Comparison of ENCODE assay signal across 8 cellular contexts in the genomic region with DNA sequence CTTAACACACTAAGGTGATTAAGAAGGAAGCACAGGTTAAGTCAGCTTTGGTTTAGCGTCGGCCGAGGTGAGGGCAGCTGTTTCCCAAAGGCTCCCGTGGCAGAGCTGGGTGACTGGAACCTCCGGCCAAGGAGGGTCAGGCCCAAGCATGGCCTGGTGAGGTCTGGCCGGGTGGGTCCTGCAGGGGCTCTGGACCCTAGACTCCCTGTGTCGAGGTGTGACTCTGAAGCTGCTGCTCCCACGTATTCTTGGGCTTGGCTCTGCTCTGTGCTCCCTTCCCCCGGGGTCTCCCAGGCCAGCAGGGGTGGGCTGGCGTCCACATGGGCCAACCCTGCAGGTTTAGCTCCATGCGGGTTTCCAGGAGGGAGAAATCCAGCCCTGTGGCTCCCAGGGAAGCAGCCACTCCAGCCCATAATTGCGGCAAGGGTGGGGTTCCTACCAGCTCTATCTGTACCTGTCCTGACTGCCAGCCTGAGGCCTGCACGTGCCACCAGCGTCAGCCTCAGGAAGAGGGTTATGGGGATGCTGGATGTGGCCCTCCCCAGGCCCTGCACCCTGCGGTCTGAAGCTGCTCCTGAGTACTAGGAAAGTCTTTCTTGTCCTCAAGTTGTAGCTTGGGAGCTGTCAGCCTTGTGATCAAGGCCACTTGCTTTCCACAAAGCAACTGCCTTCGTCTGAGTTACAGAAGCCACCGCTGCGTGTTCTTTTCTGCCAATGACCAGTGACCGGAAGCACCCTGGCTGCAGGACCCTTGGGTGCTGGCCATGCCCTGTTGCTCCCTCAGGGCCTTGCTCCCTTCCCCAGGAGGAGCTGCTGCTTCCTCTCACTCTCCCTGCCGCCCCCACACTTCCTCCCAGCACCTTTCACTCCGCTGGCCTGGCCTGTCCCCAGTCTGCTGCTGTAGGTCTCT. TPM values are rescaled to one million over a fixed set of nuclear protein-coding genes. Genes with fewer than 3 reads are reported as not detected.
DNase-seq lines count a peak whose midpoint lies in the region; ATAC-seq, FAIRE-seq and TF ChIP-seq lines count a peak whose summit lies in the region.

No MANE protein-coding gene starts in this region.

- no peak overlapping the region for H3K9ac ChIP-seq in SK-N-MC (ENCODE audit: insufficient read length)

- no peak for DNase-seq in activated T-cell treated with anti-CD3 and anti-CD28 coated beads, Interleukin-2, amount 50 U/mL, for 4 hours
- DNase-seq in activated T-cell treated with anti-CD3 and anti-CD28 coated beads for 4 hours (no peak), SK-N-MC (ENCODE audit: low read depth, low spot score) (no peak), dorsolateral prefrontal cortex (no peak), activated gamma-delta T cell (lab: John Stamatoyannopoulos, UW) (no peak), RCC 7860 (ENCODE audit: low spot score) (no peak)
- DNase-seq in stimulated activated naive CD8-positive, alpha-beta T cell treated with anti-CD3 and anti-CD28 coated beads, Interleukin-15, amount 100 ng/mL, for 72 hours = peak; percentile 42 to 52

- no peaks in the 10 kb centered on the region for H3K9me3 ChIP-seq in SK-N-MC (ENCODE audit: low read depth, low read length)

- no peak overlapping the region for H3K4me3 ChIP-seq in SK-N-MC
- H3K4me3 ChIP-seq in dorsolateral prefrontal cortex = peak overlapping the region in 55 of 59 donors; percentile 18 to 83 (median 71)

- FAIRE-seq in RCC 7860 (lab: Jason Lieb, UNC) = no peak

- peaks cover 66% of the 10 kb centered on the region for H3K4me1 Mint-ChIP-seq in activated T-cell treated with anti-CD3 and anti-CD28 coated beads, Interleukin-2, amount 50 U/mL, for 4 hours (ENCODE audit: low read depth)
- H3K4me1 Mint-ChIP-seq in stimulated activated naive CD8-positive, alpha-beta T cell treated with anti-CD3 and anti-CD28 coated beads, Interleukin-15, amount 100 ng/mL, for 72 hours = peaks cover 85% of the 10 kb centered on the region

- H3K27ac Mint-ChIP-seq in stimulated activated naive CD8-positive, alpha-beta T cell treated with anti-CD3 and anti-CD28 coated beads, Interleukin-15, amount 100 ng/mL, for 72 hours = peak overlapping the region; percentile 71 to 90

- H3K27me3 Mint-ChIP-seq in activated T-cell treated with anti-CD3 and anti-CD28 coated beads, Interleukin-2, amount 50 U/mL, for 4 hours (ENCODE audit: low read depth) = no peaks in the 10 kb centered on the region
- no peaks in the 10 kb centered on the region for H3K27me3 Mint-ChIP-seq in stimulated activated naive CD8-positive, alpha-beta T cell treated with anti-CD3 and anti-CD28 coated beads, Interleukin-15, amount 100 ng/mL, for 72 hours

- peaks cover 11% of the 10 kb centered on the region for H3K36me3 Mint-ChIP-seq in activated T-cell treated with anti-CD3 and anti-CD28 coated beads, Interleukin-2, amount 50 U/mL, for 4 hours (ENCODE audit: insufficient read depth)

- no peaks in the 10 kb centered on the region for H3K27me3 ChIP-seq in dorsolateral prefrontal cortex

- peak overlapping the region; percentile 76 for H3K27ac ChIP-seq in SK-N-MC
- H3K27ac ChIP-seq in dorsolateral prefrontal cortex = peak overlapping the region in 56 of 59 donors; percentile 3 to 99 (median 74)

- H3K4me3 Mint-ChIP-seq in activated T-cell treated with anti-CD3 and anti-CD28 coated beads, Interleukin-2, amount 50 U/mL, for 4 hours = peak overlapping the region; percentile 85
- peak overlapping the region; percentile 89 to 98 for H3K4me3 Mint-ChIP-seq in stimulated activated naive CD8-positive, alpha-beta T cell treated with anti-CD3 and anti-CD28 coated beads, Interleukin-15, amount 100 ng/mL, for 72 hours

- no peaks in the 10 kb centered on the region for H3K9me3 Mint-ChIP-seq in activated T-cell treated with anti-CD3 and anti-CD28 coated beads, Interleukin-2, amount 50 U/mL, for 4 hours
- no peaks in the 10 kb centered on the region for H3K9me3 Mint-ChIP-seq in stimulated activated naive CD8-positive, alpha-beta T cell treated with anti-CD3 and anti-CD28 coated beads, Interleukin-15, amount 100 ng/mL, for 72 hours

- intact Hi-C loops in dorsolateral prefrontal cortex (cut with DNase I) = loop anchor here (2.0 to 10.0 kb wide), 3 partner anchors 25 to 133 kb away; no protein-coding TSS in a partner anchor

- ATAC-seq in activated T-cell treated with anti-CD3 and anti-CD28 coated beads, Interleukin-2, amount 50 U/mL, for 4 hours = peak in 1 of 2 donors; percentile 31
- peak; percentile 39 for ATAC-seq in stimulated activated naive CD8-positive, alpha-beta T cell treated with anti-CD3 and anti-CD28 coated beads, Interleukin-15, amount 100 ng/mL, for 72 hours
- no peak for ATAC-seq in GM21515 (IDR thresholded peaks at IDR 0.05; ENCODE audit: unreplicated experiment)

- peaks cover 28% of the 10 kb centered on the region for H3K36me3 ChIP-seq in SK-N-MC (ENCODE audit: insufficient read depth, low read length)

- TF ChIP-seq CTCF in dorsolateral prefrontal cortex (IDR thresholded peaks at IDR 0.05 in 54 of 56, conservative IDR thresholded peaks at IDR 0.05 in 2 of 56; ENCODE audit: low read depth in 1 of 56, partially characterized antibody in 56 of 56) = no peak

RNA-seq across cellular contexts. Expression of gene CDK5R1, which starts 4.8 kb away (rescaled TPM):
- 10 to 100 TPM; 14.8 to 20.9 (median 15.7) TPM for total RNA-seq in activated T-cell treated with anti-CD3 and anti-CD28 coated beads, Interleukin-2, amount 50 U/mL, for 4 hours
- 100 to 1,000 TPM in 114 of 120 experiments, 10 to 100 TPM in 6; 52.9 to 209 (median 145) TPM for total RNA-seq in dorsolateral prefrontal cortex

RNA-seq across cellular contexts. Expression of gene PSMD11, which starts 47.3 kb away (rescaled TPM):
- total RNA-seq in activated T-cell treated with anti-CD3 and anti-CD28 coated beads, Interleukin-2, amount 50 U/mL, for 4 hours = 100 to 1,000 TPM; 247 to 270 (median 260) TPM
- total RNA-seq in dorsolateral prefrontal cortex = 100 to 1,000 TPM in 5 of 120 experiments, 10 to 100 TPM in 115; 63.1 to 112 (median 81.0) TPM

Comparison
In these comparisons a context has a peak if more than half of its experiments do, and no peak if none do; other contexts are left out.
1. DNase-seq: peak in stimulated activated naive CD8-positive, alpha-beta T cell treated with anti-CD3 and anti-CD28 coated beads, Interleukin-15, amount 100 ng/mL, for 72 hours (2 of 2); none in activated T-cell treated with anti-CD3 and anti-CD28 coated beads, Interleukin-2, amount 50 U/mL, for 4 hours (single experiment), activated T-cell treated with anti-CD3 and anti-CD28 coated beads for 4 hours (single experiment), SK-N-MC (single experiment), dorsolateral prefrontal cortex (0 of 10), activated gamma-delta T cell (single experiment) and RCC 7860 (single experiment).